ENCODE assay signal across 23 cellular contexts in genomic region chr14:61861320-61861865, GRCh38. TPM values are rescaled to one million over a fixed set of nuclear protein-coding genes. Genes with fewer than 3 reads are reported as not detected.
"Had no signal": no experiment of that assay in that cellular context is flagged by ENCODE, and none has a peak within 500 bp of the region (broad histone marks: within the 10 kb centered on the region; RNA-seq: fewer than 3 reads in every experiment).

No MANE protein-coding gene starts in this region.

- H3K9me3 ChIP-seq: left ventricle myocardium inferior, lower lobe of right lung, sigmoid colon, stomach, thoracic aorta, transverse colon had no signal

- DNase-seq: effector CD4-positive, alpha-beta T cell; endodermal cell; erythroblast; foreskin keratinocyte; head of caudate nucleus; kidney; left cardiac atrium; left ventricle myocardium inferior; lower lobe of right lung; natural killer cell; posterior cingulate gyrus; sigmoid colon; stimulated activated naive CD4-positive, alpha-beta T cell; stomach; substantia nigra; transverse colon had no signal

- H3K27me3 ChIP-seq: hepatocyte, sigmoid colon, stomach, transverse colon had no signal

- H3K36me3 ChIP-seq: left ventricle myocardium inferior, lower lobe of right lung, sigmoid colon, stomach, thoracic aorta, transverse colon had no signal

- H3K27ac Mint-ChIP-seq: endodermal cell, memory B cell, mesothelial cell of epicardium, natural killer cell had no signal

- H3K4me3 Mint-ChIP-seq: endodermal cell, memory B cell, mesothelial cell of epicardium, natural killer cell, neural crest cell had no signal

- H3K4me1 ChIP-seq: foreskin keratinocyte, left ventricle myocardium inferior, lower lobe of right lung, sigmoid colon, stomach, transverse colon had no signal

- H3K27ac ChIP-seq: foreskin keratinocyte, hepatocyte, left ventricle myocardium inferior, lower lobe of right lung, sigmoid colon, skin epidermis, stomach, thoracic aorta, transverse colon had no signal

- H3K36me3 Mint-ChIP-seq: memory B cell, mesothelial cell of epicardium, natural killer cell had no signal

- H3K9me3 Mint-ChIP-seq: endodermal cell, memory B cell, natural killer cell had no signal

- H3K4me3 ChIP-seq: hepatocyte, left ventricle myocardium inferior, lower lobe of right lung, sigmoid colon, skin epidermis, stomach, thoracic aorta, transverse colon had no signal

- H3K4me1 Mint-ChIP-seq: endodermal cell, mesothelial cell of epicardium, natural killer cell, neural crest cell had no signal

RNA-seq across cellular contexts. Expression of gene SYT16, which starts 48.9 kb away (rescaled TPM):
- total RNA-seq: left ventricle myocardium inferior, myocyte, thoracic aorta had no signal
